In genomic region chr6:151442359-151442758, GRCh38 we compare ENCODE assay signal across 1 cellular context.
TF ChIP-seq lines count a peak whose summit lies in the region.

No MANE protein-coding gene starts in this region.

TF ChIP-seq in GM23338, 12 proteins besides CTCF, POLR2A, EP300 and RAD21 (continued from another document):
- TF ChIP-seq, protein P1, sequence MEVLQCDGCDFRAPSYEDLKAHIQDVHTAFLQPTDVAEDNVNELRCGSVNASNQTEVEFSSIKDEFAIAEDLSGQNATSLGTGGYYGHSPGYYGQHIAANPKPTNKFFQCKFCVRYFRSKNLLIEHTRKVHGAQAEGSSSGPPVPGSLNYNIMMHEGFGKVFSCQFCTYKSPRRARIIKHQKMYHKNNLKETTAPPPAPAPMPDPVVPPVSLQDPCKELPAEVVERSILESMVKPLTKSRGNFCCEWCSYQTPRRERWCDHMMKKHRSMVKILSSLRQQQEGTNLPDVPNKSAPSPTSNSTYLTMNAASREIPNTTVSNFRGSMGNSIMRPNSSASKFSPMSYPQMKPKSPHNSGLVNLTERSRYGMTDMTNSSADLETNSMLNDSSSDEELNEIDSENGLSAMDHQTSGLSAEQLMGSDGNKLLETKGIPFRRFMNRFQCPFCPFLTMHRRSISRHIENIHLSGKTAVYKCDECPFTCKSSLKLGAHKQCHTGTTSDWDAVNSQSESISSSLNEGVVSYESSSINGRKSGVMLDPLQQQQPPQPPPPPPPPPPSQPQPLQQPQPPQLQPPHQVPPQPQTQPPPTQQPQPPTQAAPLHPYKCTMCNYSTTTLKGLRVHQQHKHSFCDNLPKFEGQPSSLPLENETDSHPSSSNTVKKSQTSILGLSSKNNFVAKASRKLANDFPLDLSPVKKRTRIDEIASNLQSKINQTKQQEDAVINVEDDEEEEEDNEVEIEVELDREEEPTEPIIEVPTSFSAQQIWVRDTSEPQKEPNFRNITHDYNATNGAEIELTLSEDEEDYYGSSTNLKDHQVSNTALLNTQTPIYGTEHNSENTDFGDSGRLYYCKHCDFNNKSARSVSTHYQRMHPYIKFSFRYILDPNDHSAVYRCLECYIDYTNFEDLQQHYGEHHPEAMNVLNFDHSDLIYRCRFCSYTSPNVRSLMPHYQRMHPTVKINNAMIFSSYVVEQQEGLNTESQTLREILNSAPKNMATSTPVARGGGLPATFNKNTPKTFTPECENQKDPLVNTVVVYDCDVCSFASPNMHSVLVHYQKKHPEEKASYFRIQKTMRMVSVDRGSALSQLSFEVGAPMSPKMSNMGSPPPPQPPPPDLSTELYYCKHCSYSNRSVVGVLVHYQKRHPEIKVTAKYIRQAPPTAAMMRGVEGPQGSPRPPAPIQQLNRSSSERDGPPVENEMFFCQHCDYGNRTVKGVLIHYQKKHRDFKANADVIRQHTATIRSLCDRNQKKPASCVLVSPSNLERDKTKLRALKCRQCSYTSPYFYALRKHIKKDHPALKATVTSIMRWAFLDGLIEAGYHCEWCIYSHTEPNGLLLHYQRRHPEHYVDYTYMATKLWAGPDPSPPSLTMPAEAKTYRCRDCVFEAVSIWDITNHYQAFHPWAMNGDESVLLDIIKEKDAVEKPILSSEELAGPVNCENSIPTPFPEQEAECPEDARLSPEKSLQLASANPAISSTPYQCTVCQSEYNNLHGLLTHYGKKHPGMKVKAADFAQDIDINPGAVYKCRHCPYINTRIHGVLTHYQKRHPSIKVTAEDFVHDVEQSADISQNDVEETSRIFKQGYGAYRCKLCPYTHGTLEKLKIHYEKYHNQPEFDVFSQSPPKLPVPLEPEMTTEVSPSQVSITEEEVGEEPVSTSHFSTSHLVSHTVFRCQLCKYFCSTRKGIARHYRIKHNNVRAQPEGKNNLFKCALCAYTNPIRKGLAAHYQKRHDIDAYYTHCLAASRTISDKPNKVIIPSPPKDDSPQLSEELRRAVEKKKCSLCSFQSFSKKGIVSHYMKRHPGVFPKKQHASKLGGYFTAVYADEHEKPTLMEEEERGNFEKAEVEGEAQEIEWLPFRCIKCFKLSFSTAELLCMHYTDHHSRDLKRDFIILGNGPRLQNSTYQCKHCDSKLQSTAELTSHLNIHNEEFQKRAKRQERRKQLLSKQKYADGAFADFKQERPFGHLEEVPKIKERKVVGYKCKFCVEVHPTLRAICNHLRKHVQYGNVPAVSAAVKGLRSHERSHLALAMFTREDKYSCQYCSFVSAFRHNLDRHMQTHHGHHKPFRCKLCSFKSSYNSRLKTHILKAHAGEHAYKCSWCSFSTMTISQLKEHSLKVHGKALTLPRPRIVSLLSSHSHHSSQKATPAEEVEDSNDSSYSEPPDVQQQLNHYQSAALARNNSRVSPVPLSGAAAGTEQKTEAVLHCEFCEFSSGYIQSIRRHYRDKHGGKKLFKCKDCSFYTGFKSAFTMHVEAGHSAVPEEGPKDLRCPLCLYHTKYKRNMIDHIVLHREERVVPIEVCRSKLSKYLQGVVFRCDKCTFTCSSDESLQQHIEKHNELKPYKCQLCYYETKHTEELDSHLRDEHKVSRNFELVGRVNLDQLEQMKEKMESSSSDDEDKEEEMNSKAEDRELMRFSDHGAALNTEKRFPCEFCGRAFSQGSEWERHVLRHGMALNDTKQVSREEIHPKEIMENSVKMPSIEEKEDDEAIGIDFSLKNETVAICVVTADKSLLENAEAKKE (CRISPR knock-in tag; IDR thresholded peaks at IDR 0.05) = no peak
- no peak for TF ChIP-seq ZNF331 (CRISPR knock-in tag; IDR thresholded peaks at IDR 0.05; ENCODE audit: low read depth)
- TF ChIP-seq ETS1 (IDR thresholded peaks at IDR 0.05) = no peak
- TF ChIP-seq POLR2AphosphoS5 (IDR thresholded peaks at IDR 0.05; ENCODE audit: low read depth) = no peak
- no peak for TF ChIP-seq STAT1 (IDR thresholded peaks at IDR 0.05; ENCODE audit: unreplicated experiment)
TF ChIP-seq in GM23338: peak in this region for 0.
